Comparison of ENCODE assay signal across 1 cellular context in the genomic region with DNA sequence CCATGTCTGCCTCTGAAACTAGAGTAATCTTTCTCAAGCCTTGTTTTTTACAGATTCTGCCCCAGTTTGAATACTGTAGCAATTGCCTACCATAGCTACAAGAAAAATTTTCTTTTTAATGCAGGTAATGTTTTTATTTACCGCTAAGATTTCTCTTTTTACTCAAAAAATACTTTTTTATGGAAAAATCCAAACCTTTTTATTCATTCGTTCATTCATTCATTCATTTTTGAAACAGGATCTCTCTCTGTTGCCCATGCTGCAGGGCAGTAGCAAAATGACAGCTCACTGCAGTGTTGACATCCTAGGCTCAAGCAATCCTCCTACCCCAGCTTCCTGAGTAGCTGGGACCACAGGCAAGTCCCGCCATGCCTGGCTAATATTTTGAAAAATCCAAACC.
TF ChIP-seq lines count a peak whose summit lies in the region.

No MANE protein-coding gene starts in this region.

TF ChIP-seq in HepG2, 621 proteins besides CTCF, POLR2A, EP300 and RAD21:
- peak; percentile 89 for TF ChIP-seq ZNF24 (IDR thresholded peaks at IDR 0.05)
- TF ChIP-seq BCL6 (CRISPR knock-in tag; IDR thresholded peaks at IDR 0.05): no peak
- 0 out of 2 replicates have a peak, but pooled peaks have one; percentile 33 for TF ChIP-seq SIN3A (IDR thresholded peaks at IDR 0.05; ENCODE audit: borderline replicate concordance, low read depth, low read length)
TF ChIP-seq in HepG2: peak in this region for 2.
